ENCODE assay signal across 1 cellular context in the genomic region with DNA sequence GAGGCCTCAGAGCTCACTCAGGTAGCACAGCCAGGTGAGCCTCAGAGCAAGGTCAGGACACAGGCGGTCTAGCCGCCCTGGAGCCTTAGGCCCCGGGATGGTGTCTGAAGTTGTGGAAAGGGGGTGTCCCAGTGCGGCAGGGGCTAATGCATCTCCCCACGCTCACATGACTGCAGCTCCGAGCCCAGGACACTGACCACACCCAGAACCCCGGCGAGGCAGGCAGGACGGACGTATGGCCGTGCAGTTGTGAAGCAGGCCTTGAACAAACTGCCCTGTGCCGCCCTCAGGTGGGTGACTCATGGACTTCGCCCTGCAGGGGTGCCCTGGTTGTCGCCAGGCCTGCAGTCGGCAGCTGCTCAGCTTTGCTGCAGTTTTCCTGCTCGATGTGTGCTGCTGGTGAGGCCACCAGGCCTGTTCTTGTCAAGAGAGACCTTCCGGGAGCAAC.
TF ChIP-seq lines count a peak whose summit lies in the region.

No MANE protein-coding gene starts in this region.

TF ChIP-seq in HepG2, 621 proteins besides CTCF, POLR2A, EP300 and RAD21 (continued from another document and continues in another):
- TF ChIP-seq, protein P1, sequence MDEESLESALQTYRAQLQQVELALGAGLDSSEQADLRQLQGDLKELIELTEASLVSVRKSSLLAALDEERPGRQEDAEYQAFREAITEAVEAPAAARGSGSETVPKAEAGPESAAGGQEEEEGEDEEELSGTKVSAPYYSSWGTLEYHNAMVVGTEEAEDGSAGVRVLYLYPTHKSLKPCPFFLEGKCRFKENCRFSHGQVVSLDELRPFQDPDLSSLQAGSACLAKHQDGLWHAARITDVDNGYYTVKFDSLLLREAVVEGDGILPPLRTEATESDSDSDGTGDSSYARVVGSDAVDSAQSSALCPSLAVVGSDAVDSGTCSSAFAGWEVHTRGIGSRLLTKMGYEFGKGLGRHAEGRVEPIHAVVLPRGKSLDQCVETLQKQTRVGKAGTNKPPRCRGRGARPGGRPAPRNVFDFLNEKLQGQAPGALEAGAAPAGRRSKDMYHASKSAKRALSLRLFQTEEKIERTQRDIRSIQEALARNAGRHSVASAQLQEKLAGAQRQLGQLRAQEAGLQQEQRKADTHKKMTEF (CRISPR knock-in tag; IDR thresholded peaks at IDR 0.05): peak; percentile 57; the same call in 1 of the 2 replicates
- TF ChIP-seq REXO4 (CRISPR knock-in tag; IDR thresholded peaks at IDR 0.05; ENCODE audit: borderline replicate concordance) (no peak), GLI4 (CRISPR knock-in tag; IDR thresholded peaks at IDR 0.05; ENCODE audit: borderline replicate concordance) (peak; percentile 31; the same call in 1 of the 2 replicates), ATF7-NPFF (CRISPR knock-in tag; IDR thresholded peaks at IDR 0.05; ENCODE audit: low read depth) (no peak), ZFX (CRISPR knock-in tag; IDR thresholded peaks at IDR 0.05; ENCODE audit: low read depth) (peak; percentile 96), STAT5B (CRISPR knock-in tag; IDR thresholded peaks at IDR 0.05) (no peak), ZNF337 (CRISPR knock-in tag; IDR thresholded peaks at IDR 0.05; ENCODE audit: borderline replicate concordance, low read depth) (no peak), REPIN1 (CRISPR knock-in tag; IDR thresholded peaks at IDR 0.05; ENCODE audit: borderline replicate concordance, low read depth) (peak; percentile 80; the same call in 1 of the 2 replicates), IRF2 (CRISPR knock-in tag; IDR thresholded peaks at IDR 0.05) (peak; percentile 90), ZNF652 (CRISPR knock-in tag; IDR thresholded peaks at IDR 0.05; ENCODE audit: borderline replicate concordance, low read depth) (no peak), HDAC2 (CRISPR knock-in tag; IDR thresholded peaks at IDR 0.05) (peak; percentile 87), ZKSCAN5 (CRISPR knock-in tag; IDR thresholded peaks at IDR 0.05) (no peak), SAFB2 (CRISPR knock-in tag; IDR thresholded peaks at IDR 0.05; ENCODE audit: borderline replicate concordance, low read depth) (no peak), ZNF33B (CRISPR knock-in tag; IDR thresholded peaks at IDR 0.05) (no peak), TSC22D2 (CRISPR knock-in tag; IDR thresholded peaks at IDR 0.05; ENCODE audit: borderline replicate concordance) (no peak), KLF13 (CRISPR knock-in tag; IDR thresholded peaks at IDR 0.05) (no peak), ZNF547 (CRISPR knock-in tag; IDR thresholded peaks at IDR 0.05) (peak; percentile 72; the same call in 1 of the 2 replicates), NFKBIZ (CRISPR knock-in tag; IDR thresholded peaks at IDR 0.05) (no peak), PHF5A (CRISPR knock-in tag; IDR thresholded peaks at IDR 0.05; ENCODE audit: low read depth, unreplicated experiment) (no peak), KLF12 (CRISPR knock-in tag; IDR thresholded peaks at IDR 0.05; ENCODE audit: borderline replicate concordance) (peak; percentile 30; the same call in 1 of the 2 replicates), NBN (conservative IDR thresholded peaks at IDR 0.05) (no peak), SNAPC2 (CRISPR knock-in tag; IDR thresholded peaks at IDR 0.05) (peak; percentile 49; the same call in 1 of the 2 replicates), ZNF136 (CRISPR knock-in tag; IDR thresholded peaks at IDR 0.05; ENCODE audit: low read depth) (peak; percentile 57; the same call in 1 of the 2 replicates), SPEN (CRISPR knock-in tag; IDR thresholded peaks at IDR 0.05; ENCODE audit: low read depth) (peak; percentile 64; the same call in 1 of the 2 replicates), PAWR (CRISPR knock-in tag; IDR thresholded peaks at IDR 0.05; ENCODE audit: borderline replicate concordance) (no peak), REL (CRISPR knock-in tag; conservative IDR thresholded peaks at IDR 0.05) (no peak), ZNF577 (CRISPR knock-in tag; IDR thresholded peaks at IDR 0.05; ENCODE audit: borderline replicate concordance, low read depth) (no peak), ERF (CRISPR knock-in tag; IDR thresholded peaks at IDR 0.05) (peak; percentile 68; the same call in 1 of the 2 replicates), SMYD3 (CRISPR knock-in tag; IDR thresholded peaks at IDR 0.05) (no peak), ZNF326 (CRISPR knock-in tag; IDR thresholded peaks at IDR 0.05; ENCODE audit: borderline replicate concordance) (no peak), MYC (CRISPR knock-in tag; IDR thresholded peaks at IDR 0.05; ENCODE audit: borderline replicate concordance) (peak; percentile 82; the same call in 1 of the 2 replicates)
- TF ChIP-seq, protein P2, sequence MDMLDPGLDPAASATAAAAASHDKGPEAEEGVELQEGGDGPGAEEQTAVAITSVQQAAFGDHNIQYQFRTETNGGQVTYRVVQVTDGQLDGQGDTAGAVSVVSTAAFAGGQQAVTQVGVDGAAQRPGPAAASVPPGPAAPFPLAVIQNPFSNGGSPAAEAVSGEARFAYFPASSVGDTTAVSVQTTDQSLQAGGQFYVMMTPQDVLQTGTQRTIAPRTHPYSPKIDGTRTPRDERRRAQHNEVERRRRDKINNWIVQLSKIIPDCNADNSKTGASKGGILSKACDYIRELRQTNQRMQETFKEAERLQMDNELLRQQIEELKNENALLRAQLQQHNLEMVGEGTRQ (IDR thresholded peaks at IDR 0.05; ENCODE audit: low read depth, low read length): no peak
- TF ChIP-seq, protein P2 (CRISPR knock-in tag; IDR thresholded peaks at IDR 0.05; ENCODE audit: borderline replicate concordance): no peak
- TF ChIP-seq, protein P3, sequence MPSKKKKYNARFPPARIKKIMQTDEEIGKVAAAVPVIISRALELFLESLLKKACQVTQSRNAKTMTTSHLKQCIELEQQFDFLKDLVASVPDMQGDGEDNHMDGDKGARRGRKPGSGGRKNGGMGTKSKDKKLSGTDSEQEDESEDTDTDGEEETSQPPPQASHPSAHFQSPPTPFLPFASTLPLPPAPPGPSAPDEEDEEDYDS (CRISPR knock-in tag; IDR thresholded peaks at IDR 0.05): peak; percentile 44; the same call in 1 of the 2 replicates
- TF ChIP-seq, protein P4, sequence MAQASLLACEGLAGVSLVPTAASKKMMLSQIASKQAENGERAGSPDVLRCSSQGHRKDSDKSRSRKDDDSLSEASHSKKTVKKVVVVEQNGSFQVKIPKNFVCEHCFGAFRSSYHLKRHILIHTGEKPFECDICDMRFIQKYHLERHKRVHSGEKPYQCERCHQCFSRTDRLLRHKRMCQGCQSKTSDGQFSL (CRISPR knock-in tag; IDR thresholded peaks at IDR 0.05): no peak
- TF ChIP-seq, protein P5, sequence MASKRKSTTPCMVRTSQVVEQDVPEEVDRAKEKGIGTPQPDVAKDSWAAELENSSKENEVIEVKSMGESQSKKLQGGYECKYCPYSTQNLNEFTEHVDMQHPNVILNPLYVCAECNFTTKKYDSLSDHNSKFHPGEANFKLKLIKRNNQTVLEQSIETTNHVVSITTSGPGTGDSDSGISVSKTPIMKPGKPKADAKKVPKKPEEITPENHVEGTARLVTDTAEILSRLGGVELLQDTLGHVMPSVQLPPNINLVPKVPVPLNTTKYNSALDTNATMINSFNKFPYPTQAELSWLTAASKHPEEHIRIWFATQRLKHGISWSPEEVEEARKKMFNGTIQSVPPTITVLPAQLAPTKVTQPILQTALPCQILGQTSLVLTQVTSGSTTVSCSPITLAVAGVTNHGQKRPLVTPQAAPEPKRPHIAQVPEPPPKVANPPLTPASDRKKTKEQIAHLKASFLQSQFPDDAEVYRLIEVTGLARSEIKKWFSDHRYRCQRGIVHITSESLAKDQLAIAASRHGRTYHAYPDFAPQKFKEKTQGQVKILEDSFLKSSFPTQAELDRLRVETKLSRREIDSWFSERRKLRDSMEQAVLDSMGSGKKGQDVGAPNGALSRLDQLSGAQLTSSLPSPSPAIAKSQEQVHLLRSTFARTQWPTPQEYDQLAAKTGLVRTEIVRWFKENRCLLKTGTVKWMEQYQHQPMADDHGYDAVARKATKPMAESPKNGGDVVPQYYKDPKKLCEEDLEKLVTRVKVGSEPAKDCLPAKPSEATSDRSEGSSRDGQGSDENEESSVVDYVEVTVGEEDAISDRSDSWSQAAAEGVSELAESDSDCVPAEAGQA (IDR thresholded peaks at IDR 0.05; ENCODE audit: low read depth): no peak
- TF ChIP-seq, protein P5 (CRISPR knock-in tag; IDR thresholded peaks at IDR 0.05; ENCODE audit: borderline replicate concordance): no peak
- TF ChIP-seq, protein P6, sequence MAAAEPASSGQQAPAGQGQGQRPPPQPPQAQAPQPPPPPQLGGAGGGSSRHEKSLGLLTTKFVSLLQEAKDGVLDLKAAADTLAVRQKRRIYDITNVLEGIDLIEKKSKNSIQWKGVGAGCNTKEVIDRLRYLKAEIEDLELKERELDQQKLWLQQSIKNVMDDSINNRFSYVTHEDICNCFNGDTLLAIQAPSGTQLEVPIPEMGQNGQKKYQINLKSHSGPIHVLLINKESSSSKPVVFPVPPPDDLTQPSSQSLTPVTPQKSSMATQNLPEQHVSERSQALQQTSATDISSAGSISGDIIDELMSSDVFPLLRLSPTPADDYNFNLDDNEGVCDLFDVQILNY (CRISPR knock-in tag; conservative IDR thresholded peaks at IDR 0.05): no peak
- TF ChIP-seq, protein P7, sequence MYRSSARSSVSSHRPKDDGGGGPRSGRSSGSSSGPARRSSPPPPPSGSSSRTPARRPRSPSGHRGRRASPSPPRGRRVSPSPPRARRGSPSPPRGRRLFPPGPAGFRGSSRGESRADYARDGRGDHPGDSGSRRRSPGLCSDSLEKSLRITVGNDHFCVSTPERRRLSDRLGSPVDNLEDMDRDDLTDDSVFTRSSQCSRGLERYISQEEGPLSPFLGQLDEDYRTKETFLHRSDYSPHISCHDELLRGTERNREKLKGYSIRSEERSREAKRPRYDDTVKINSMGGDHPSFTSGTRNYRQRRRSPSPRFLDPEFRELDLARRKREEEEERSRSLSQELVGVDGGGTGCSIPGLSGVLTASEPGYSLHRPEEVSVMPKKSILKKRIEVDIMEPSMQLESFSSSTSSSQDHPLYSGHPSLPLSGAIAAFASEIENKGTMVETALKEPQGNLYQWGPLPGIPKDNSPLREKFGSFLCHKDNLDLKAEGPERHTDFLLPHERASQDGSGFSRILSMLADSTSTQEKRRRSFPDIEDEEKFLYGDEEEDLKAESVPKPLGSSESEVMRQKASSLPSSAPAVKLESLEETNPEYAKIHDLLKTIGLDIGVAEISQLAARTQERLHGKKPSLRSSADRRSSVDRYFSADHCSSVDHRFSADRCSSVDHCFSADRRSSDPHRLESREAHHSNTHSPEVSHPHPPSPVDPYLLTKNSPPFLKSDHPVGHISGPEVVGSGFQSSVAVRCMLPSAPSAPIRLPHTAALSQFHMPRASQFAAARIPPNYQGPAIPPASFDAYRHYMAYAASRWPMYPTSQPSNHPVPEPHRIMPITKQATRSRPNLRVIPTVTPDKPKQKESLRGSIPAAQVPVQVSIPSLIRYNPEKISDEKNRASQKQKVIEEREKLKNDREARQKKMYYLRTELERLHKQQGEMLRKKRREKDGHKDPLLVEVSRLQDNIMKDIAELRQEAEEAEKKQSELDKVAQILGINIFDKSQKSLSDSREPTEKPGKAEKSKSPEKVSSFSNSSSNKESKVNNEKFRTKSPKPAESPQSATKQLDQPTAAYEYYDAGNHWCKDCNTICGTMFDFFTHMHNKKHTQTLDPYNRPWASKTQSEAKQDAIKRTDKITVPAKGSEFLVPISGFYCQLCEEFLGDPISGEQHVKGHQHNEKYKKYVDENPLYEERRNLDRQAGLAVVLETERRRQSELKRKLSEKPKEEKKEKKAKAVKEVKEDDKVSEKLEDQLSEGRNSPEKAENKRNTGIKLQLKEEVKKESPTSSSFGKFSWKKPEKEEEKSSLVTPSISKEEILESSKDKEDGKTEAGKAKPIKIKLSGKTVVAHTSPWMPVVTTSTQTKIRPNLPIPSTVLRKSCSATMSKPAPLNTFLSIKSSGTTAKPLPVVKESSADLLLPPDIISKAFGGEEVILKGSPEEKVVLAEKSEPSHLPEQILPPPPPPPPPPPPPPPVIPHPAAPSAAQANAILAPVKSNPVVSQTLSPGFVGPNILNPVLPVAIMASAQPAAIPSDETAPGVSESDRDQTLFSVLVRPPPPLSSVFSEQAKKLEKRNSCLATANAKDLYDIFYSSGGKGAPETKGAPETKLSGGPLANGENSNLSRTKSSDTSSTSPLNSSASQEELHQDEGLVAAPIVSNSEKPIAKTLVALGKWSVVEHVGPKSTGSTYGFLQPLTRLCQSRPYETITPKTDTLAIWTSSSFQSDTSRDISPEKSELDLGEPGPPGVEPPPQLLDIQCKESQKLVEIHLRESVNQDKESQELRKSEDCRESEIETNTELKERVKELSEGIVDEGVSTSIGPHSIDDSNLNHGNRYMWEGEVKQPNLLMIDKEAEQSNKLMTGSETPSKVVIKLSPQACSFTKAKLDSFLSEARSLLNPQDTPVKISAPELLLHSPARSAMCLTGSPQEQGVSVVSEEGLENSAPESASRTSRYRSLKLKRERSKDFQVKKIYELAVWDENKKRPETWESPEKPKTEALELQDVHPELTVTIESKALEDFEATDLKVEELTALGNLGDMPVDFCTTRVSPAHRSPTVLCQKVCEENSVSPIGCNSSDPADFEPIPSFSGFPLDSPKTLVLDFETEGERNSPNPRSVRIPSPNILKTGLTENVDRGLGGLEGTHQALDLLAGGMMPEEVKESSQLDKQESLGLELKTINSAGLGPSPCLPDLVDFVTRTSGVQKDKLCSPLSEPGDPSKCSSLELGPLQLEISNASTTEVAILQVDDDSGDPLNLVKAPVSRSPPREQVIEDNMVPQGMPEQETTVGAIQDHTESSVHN (CRISPR knock-in tag; IDR thresholded peaks at IDR 0.05): no peak
